9 cellular contexts compared by ENCODE assay signal in the genomic region with DNA sequence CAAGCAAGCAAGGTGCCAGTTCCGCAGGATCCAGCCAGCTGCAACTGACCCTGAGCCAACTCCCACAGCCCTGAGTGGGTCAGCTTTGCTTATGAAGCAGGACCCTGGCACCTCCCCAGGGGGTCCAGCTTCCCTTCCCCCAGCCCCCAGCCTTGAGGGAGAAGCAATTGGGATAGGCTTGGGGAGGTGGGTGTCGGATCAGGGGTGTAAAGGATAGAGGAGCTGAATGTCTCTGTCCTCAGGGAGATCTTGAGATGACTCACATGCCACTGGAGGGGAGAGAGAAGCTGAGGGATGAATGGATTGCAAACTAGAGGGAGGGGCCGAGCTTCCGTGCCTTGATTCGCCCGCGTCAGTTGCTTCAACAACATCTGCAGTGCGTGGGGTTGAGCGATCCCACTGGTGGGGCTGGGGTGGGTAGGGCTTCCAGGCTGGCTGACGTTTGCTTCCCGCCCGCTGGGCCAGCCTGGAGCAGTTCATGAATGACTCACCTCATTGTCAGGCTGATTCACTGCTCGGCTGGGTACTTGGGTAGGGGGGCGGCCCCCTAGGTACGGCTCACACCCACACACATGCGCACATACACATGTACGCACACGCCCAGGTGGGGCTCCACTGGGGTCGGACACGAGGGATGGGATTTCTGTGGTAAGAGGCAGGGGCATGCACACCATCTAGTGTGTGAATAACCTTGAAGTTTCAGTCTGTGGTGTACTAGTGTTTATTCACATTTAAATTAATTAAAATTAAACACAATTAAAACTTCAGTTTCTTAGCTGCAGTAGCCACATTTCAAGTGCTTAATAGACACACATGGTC. TPM values are rescaled to one million over a fixed set of nuclear protein-coding genes. Genes with fewer than 3 reads are reported as not detected.
DNase-seq lines count a peak whose midpoint lies in the region; ATAC-seq and TF ChIP-seq lines count a peak whose summit lies in the region.
"Had no signal": no experiment of that assay in that cellular context is flagged by ENCODE, and none has a peak within 500 bp of the region (broad histone marks: within the 10 kb centered on the region; RNA-seq: fewer than 3 reads in every experiment).

No MANE protein-coding gene starts in this region.

- H3K79me2 ChIP-seq in HCT116 (ENCODE audit: insufficient read depth, low read length) (peaks cover 13% of the 10 kb centered on the region), OCI-LY7 (ENCODE audit: insufficient read depth, low read depth, low read length) (peaks cover 12% of the 10 kb centered on the region; the same call in 1 of the 2 replicates), fibroblast of lung (ENCODE audit: control insufficient read depth, insufficient read depth, low read length) (peaks cover 3% of the 10 kb centered on the region)

- no peak overlapping the region for H2BK120ac ChIP-seq in neuronal stem cell (ENCODE audit: low read depth, low read length)

- no peak overlapping the region for H2BK15ac ChIP-seq in neuronal stem cell (ENCODE audit: low read length)

- H3K9ac ChIP-seq in HCT116 (ENCODE audit: low read length) (peak overlapping the region; percentile 77), fibroblast of lung (ENCODE audit: insufficient read depth, low read length) (peak overlapping the region; percentile 33), neuronal stem cell (ENCODE audit: low read depth, low read length, poor library complexity) (no peak overlapping the region)

- no peaks in the 10 kb centered on the region for H3K27me3 ChIP-seq in HCT116 (ENCODE audit: insufficient read depth, low read length)
- no peaks in the 10 kb centered on the region for H3K27me3 ChIP-seq in fibroblast of lung (ENCODE audit: control insufficient read depth, insufficient read depth, low read length)
- H3K27me3 ChIP-seq in neuronal stem cell (ENCODE audit: control insufficient read depth in 3 of 3, insufficient read depth in 3 of 3, low read depth in 1 of 3, low read length in 3 of 3) = no peaks in the 10 kb centered on the region

- H3K9me2 ChIP-seq in HCT116 (ENCODE audit: insufficient read depth) = no peaks in the 10 kb centered on the region
- H3K9me2 ChIP-seq in OCI-LY7 (ENCODE audit: insufficient read depth, low read length) = no peaks in the 10 kb centered on the region

- CTCF ChIA-PET in HCT116 (lab: Charles Lee) (interaction anchor here (0.7 to 1.8 kb wide), 7 partner anchors 12 to 55 kb away, joined by 3 to 10 read pairs (median 6); a partner anchor contains a TSS), OCI-LY7 (lab: Charles Lee; ENCODE audit: unreplicated experiment) (no interaction called here)

- peak overlapping the region; percentile 98 for H3K4me2 ChIP-seq in HCT116 (ENCODE audit: low read length)
- H3K4me2 ChIP-seq in OCI-LY7 (ENCODE audit: low read length) = peak overlapping the region; percentile 27; the same call in 1 of the 2 replicates
- peak overlapping the region; percentile 85 for H3K4me2 ChIP-seq in fibroblast of lung (ENCODE audit: extremely low read depth, insufficient read depth, low read length)
- H3K4me2 ChIP-seq in neuronal stem cell (ENCODE audit: insufficient read depth, low read length, poor library complexity, severe bottlenecking) = peak overlapping the region; percentile 29

- H3K18ac ChIP-seq in neuronal stem cell (ENCODE audit: low read length) = peak overlapping the region; percentile 76

- no peak overlapping the region for H2BK5ac ChIP-seq in neuronal stem cell (ENCODE audit: low read length)

- no peaks in the 10 kb centered on the region for H3K9me3 Mint-ChIP-seq in activated T-cell treated with anti-CD3 and anti-CD28 coated beads, Interleukin-2, amount 50 U/mL, for 4 hours
- H3K9me3 Mint-ChIP-seq: naive thymus-derived CD8-positive, alpha-beta T cell had no signal

- H3K4me3 ChIP-seq in HCT116 (replicated peaks in 1 of 2; ENCODE audit: low read depth in 1 of 2, low read length in 2 of 2) (peak overlapping the region; percentile 28 to 57), OCI-LY7 (ENCODE audit: low read depth, low read length, poor library complexity, severe bottlenecking) (no peak overlapping the region), fibroblast of lung (replicated peaks in 1 of 4; ENCODE audit: control extremely low read depth in 1 of 4, insufficient read depth in 1 of 4, low read depth in 3 of 4, low read length in 4 of 4) (peak overlapping the region in 3 of 4 experiments; percentile 23 to 43 (median 32)), neuronal stem cell (ENCODE audit: low read length in 2 of 2) (peak overlapping the region; percentile 5 to 35)

- peak; percentile 37 for TF ChIP-seq POLR2A in HCT116 (IDR thresholded peaks at IDR 0.05; ENCODE audit: borderline replicate concordance, extremely low read depth, insufficient read depth, insufficient read length)

- peak overlapping the region; percentile 48 for H2BK12ac ChIP-seq in neuronal stem cell (ENCODE audit: low read length)

- DNase-seq in HCT116 (ENCODE audit: low read depth, low spot score) = peak; percentile 95
- DNase-seq in OCI-LY7 (ENCODE audit: low spot score) = no peak
- DNase-seq in activated T-cell treated with anti-CD3 and anti-CD28 coated beads, Interleukin-2, amount 50 U/mL, for 4 hours = peak; percentile 67
- peak; percentile 98 to 99 for DNase-seq in fibroblast of lung (ENCODE audit: low read depth in 2 of 2)
- peak; percentile 51 for DNase-seq in neuronal stem cell (ENCODE audit: low spot score)
- peak; percentile 70 for DNase-seq in superior temporal gyrus (ENCODE audit: extremely low spot score)

- TF ChIP-seq CTCF in 22Rv1 (IDR thresholded peaks at IDR 0.05) = no peak
- TF ChIP-seq CTCF in HCT116 (IDR thresholded peaks at IDR 0.05 in 2 of 3, conservative IDR thresholded peaks at IDR 0.05 in 1 of 3; ENCODE audit: borderline replicate concordance in 1 of 3, insufficient read depth in 1 of 3, low read depth in 2 of 3, low read length in 2 of 3) = no peak
- TF ChIP-seq CTCF in OCI-LY7 (conservative IDR thresholded peaks at IDR 0.05; ENCODE audit: low read length) = no peak
- TF ChIP-seq CTCF in fibroblast of lung (conservative IDR thresholded peaks at IDR 0.05 in 1 of 2, IDR thresholded peaks at IDR 0.05 in 1 of 2; ENCODE audit: low read depth in 1 of 2, low read length in 2 of 2) = no peak

- H3K4me1 Mint-ChIP-seq in activated T-cell treated with anti-CD3 and anti-CD28 coated beads, Interleukin-2, amount 50 U/mL, for 4 hours (ENCODE audit: low read depth) = peaks cover 24% of the 10 kb centered on the region

- POLR2A ChIA-PET in HCT116 (lab: Charles Lee) (interaction anchor here (1.0 to 1.7 kb wide), 5 partner anchors 9 to 81 kb away, joined by 3 to 14 read pairs (median 3); a partner anchor contains a TSS), OCI-LY7 (lab: Charles Lee) (no interaction called here)

- intact Hi-C loops in HCT116 (cut with micrococcal nuclease) = loop anchor here (1.0 kb wide), 1 partner anchor 14 kb away; no protein-coding TSS in a partner anchor
- intact Hi-C loops in OCI-LY7 (cut with micrococcal nuclease; ENCODE audit: unreplicated experiment) = no loop called here

- TF ChIP-seq RAD21 in HCT116 (IDR thresholded peaks at IDR 0.05; ENCODE audit: low read depth) = no peak

- H3K27ac ChIP-seq in 22Rv1 (peak overlapping the region; percentile 89), HCT116 (ENCODE audit: low read depth, low read length) (peak overlapping the region; percentile 67), OCI-LY7 (ENCODE audit: low read depth, low read length, poor library complexity, severe bottlenecking) (no peak overlapping the region), fibroblast of lung (ENCODE audit: insufficient read depth, low read length) (peak overlapping the region; percentile 85), neuronal stem cell (replicated peaks; ENCODE audit: low read length) (peak overlapping the region; percentile 1)

- RAD21 ChIA-PET in HCT116 (lab: Charles Lee; ENCODE audit: low non-redundant PET in 1 of 2, low total read pairs in 2 of 2, uncharacterized antibody in 2 of 2, unreplicated experiment in 2 of 2) = interaction anchor here in 1 of 2 experiments (1.0 kb wide), 1 partner anchor 14 kb away, joined by 3 read pairs; a partner anchor contains a TSS

- no CpG with 5 or more reads among the region's 20 CpGs for WGBS in neuronal stem cell (ENCODE audit: extremely low coverage in 2 of 2, insufficient read length in 2 of 2, insufficient replicate concordance in 1 of 2), 2 donors

- H3K4me1 ChIP-seq in HCT116 (ENCODE audit: control insufficient read depth in 1 of 2, insufficient read depth in 2 of 2, low read length in 2 of 2) = peaks cover 28 to 38% of the 10 kb centered on the region in 2 experiments
- peaks cover 26% of the 10 kb centered on the region for H3K4me1 ChIP-seq in OCI-LY7 (ENCODE audit: insufficient read depth, low read length, poor library complexity, severe bottlenecking)
- peaks cover 17% of the 10 kb centered on the region for H3K4me1 ChIP-seq in fibroblast of lung (ENCODE audit: control insufficient read depth, extremely low read depth, insufficient read depth, low read length)
- peaks cover 13 to 18% of the 10 kb centered on the region in 2 donors for H3K4me1 ChIP-seq in neuronal stem cell (ENCODE audit: control insufficient read depth in 2 of 2, insufficient read depth in 1 of 2, low read depth in 1 of 2, low read length in 2 of 2)

- no peak overlapping the region for H3K4ac ChIP-seq in neuronal stem cell (ENCODE audit: low read length)

- H3K27me3 Mint-ChIP-seq in activated T-cell treated with anti-CD3 and anti-CD28 coated beads, Interleukin-2, amount 50 U/mL, for 4 hours (ENCODE audit: low read depth) = peaks cover 2% of the 10 kb centered on the region

- H4K8ac ChIP-seq in neuronal stem cell (ENCODE audit: low read depth, low read length) = peak overlapping the region; percentile 4

- H3K23ac ChIP-seq in neuronal stem cell (ENCODE audit: low read depth, low read length, poor library complexity) = no peak overlapping the region

- no peak overlapping the region for H4K91ac ChIP-seq in neuronal stem cell (ENCODE audit: low read depth, low read length, poor library complexity)

- no peak overlapping the region for H3K14ac ChIP-seq in neuronal stem cell (ENCODE audit: low read length)

- peaks cover 5% of the 10 kb centered on the region for H3K79me1 ChIP-seq in neuronal stem cell (ENCODE audit: low read depth, low read length)

- H3K36me3 ChIP-seq in HCT116 (ENCODE audit: control insufficient read depth in 1 of 2, insufficient read depth in 2 of 2, low read length in 2 of 2) = no peaks in the 10 kb centered on the region
- H3K36me3 ChIP-seq in OCI-LY7 (ENCODE audit: insufficient read depth, low read length) = no peaks in the 10 kb centered on the region
- H3K36me3 ChIP-seq in fibroblast of lung (ENCODE audit: control insufficient read depth, insufficient read depth, low read length) = no peaks in the 10 kb centered on the region
- no peaks in the 10 kb centered on the region for H3K36me3 ChIP-seq in neuronal stem cell (replicated peaks in 1 of 2; ENCODE audit: control insufficient read depth in 2 of 2, insufficient read depth in 2 of 2, low read length in 2 of 2)

- BruUV-seq in HCT116 (replicated peaks; lab: Mats Ljungman, UMichigan) = no TSS peak
- BruUV-seq in OCI-LY7 (replicated peaks; lab: Mats Ljungman, UMichigan) = no TSS peak

- ATAC-seq in HCT116 (peak; percentile 84), GM19463 (IDR thresholded peaks at IDR 0.05; ENCODE audit: unreplicated experiment) (no peak)
- ATAC-seq in activated T-cell treated with anti-CD3 and anti-CD28 coated beads, Interleukin-2, amount 50 U/mL, for 4 hours = peak; percentile 82 to 83

- no peaks in the 10 kb centered on the region for H3K36me3 Mint-ChIP-seq in activated T-cell treated with anti-CD3 and anti-CD28 coated beads, Interleukin-2, amount 50 U/mL, for 4 hours (ENCODE audit: insufficient read depth)
- H3K36me3 Mint-ChIP-seq: naive thymus-derived CD8-positive, alpha-beta T cell had no signal

- H3K4me3 Mint-ChIP-seq in activated T-cell treated with anti-CD3 and anti-CD28 coated beads, Interleukin-2, amount 50 U/mL, for 4 hours = peak overlapping the region; percentile 17
- H3K4me3 Mint-ChIP-seq: naive thymus-derived CD8-positive, alpha-beta T cell had no signal

- no peak overlapping the region for H2AK5ac ChIP-seq in neuronal stem cell (ENCODE audit: low read depth, low read length)

- no peaks in the 10 kb centered on the region for H4K20me1 ChIP-seq in HCT116 (ENCODE audit: insufficient read depth)
- H4K20me1 ChIP-seq in OCI-LY7 (ENCODE audit: insufficient read depth, low read length) = no peaks in the 10 kb centered on the region
- H4K20me1 ChIP-seq in fibroblast of lung (ENCODE audit: control insufficient read depth, extremely low read depth, insufficient read depth, low read length) = no peaks in the 10 kb centered on the region

- H3K9me3 ChIP-seq in HCT116 (ENCODE audit: control insufficient read depth in 1 of 2, insufficient read depth in 1 of 2, low read depth in 1 of 2, low read length in 2 of 2) = no peaks in the 10 kb centered on the region
- H3K9me3 ChIP-seq in OCI-LY7 (ENCODE audit: low read length) = no peaks in the 10 kb centered on the region
- no peaks in the 10 kb centered on the region for H3K9me3 ChIP-seq in fibroblast of lung (ENCODE audit: control insufficient read depth, insufficient read depth, low read depth, low read length)
- H3K9me3 ChIP-seq in neuronal stem cell (replicated peaks in 1 of 2; ENCODE audit: control insufficient read depth in 2 of 2, insufficient read depth in 1 of 2, low read depth in 1 of 2, low read length in 2 of 2) = no peaks in the 10 kb centered on the region

- no peak overlapping the region for H2AFZ ChIP-seq in HCT116 (ENCODE audit: low read depth, low read length, poor library complexity, severe bottlenecking)
- H2AFZ ChIP-seq in OCI-LY7 (ENCODE audit: low read length) = peak overlapping the region; percentile 46
- H2AFZ ChIP-seq in fibroblast of lung (ENCODE audit: low read length) = peak overlapping the region; percentile 28
- H2AFZ ChIP-seq in neuronal stem cell (ENCODE audit: low read length) = peak overlapping the region; percentile 90

RNA-seq across cellular contexts. Expression of a gene that starts 3.6 kb away (rescaled TPM):
- total RNA-seq in HCT116 (2021; ENCODE audit: unreplicated experiment) (14.3 TPM), OCI-LY7 (2022) (24.7 and 27.3 TPM in 2 replicates), fibroblast of lung (1.0 and 1.5 TPM in 2 replicates)
- 8.5 and 11.7 TPM in 2 replicates for polyA plus RNA-seq in HCT116 (2012)
- 10.9 and 13.3 TPM in 2 replicates for total RNA-seq in OCI-LY7 (2014; rRNA removed; shearing (Covaris generic))
- 1 to 10 TPM; 6.4 to 9.4 (median 7.9) TPM for total RNA-seq in activated T-cell treated with anti-CD3 and anti-CD28 coated beads, Interleukin-2, amount 50 U/mL, for 4 hours
- 1.8 and 4.7 TPM in 2 replicates for polyA plus RNA-seq in fibroblast of lung
- polyA plus RNA-seq in fibroblast of lung (2012) = 1.4 and 4.5 TPM in 2 replicates
- 2.3 and 16.6 TPM in 2 replicates for polyA minus RNA-seq in fibroblast of lung (ENCODE audit: low replicate concordance)
- polyA plus RNA-seq in neuronal stem cell (2013, experiment 1 of 2) = 7.6 TPM
- 7.8 TPM for polyA plus RNA-seq in neuronal stem cell (2013, experiment 2 of 2)

RNA-seq across cellular contexts. Expression of a gene that starts 14.7 kb away (rescaled TPM):
- total RNA-seq in HCT116 (2021; ENCODE audit: unreplicated experiment) = 32.9 TPM
- polyA plus RNA-seq in HCT116 (2012) = 51.0 and 68.2 TPM in 2 replicates
- 26.4 and 41.5 TPM in 2 replicates for total RNA-seq in OCI-LY7 (2014; rRNA removed; shearing (Covaris generic))
- 31.4 and 36.3 TPM in 2 replicates for total RNA-seq in OCI-LY7 (2022)
- total RNA-seq in activated T-cell treated with anti-CD3 and anti-CD28 coated beads, Interleukin-2, amount 50 U/mL, for 4 hours = 10 to 100 TPM; 14.6 to 19.7 (median 16.2) TPM
- 66.8 and 125 TPM in 2 replicates for total RNA-seq in fibroblast of lung
- polyA plus RNA-seq in fibroblast of lung = 31.3 and 35.1 TPM in 2 replicates
- polyA plus RNA-seq in fibroblast of lung (2012) = 55.6 and 56.9 TPM in 2 replicates
- polyA minus RNA-seq in fibroblast of lung (ENCODE audit: low replicate concordance) = 205 and 240 TPM in 2 replicates
- 43.3 TPM for polyA plus RNA-seq in neuronal stem cell (2013, experiment 1 of 2)
- polyA plus RNA-seq in neuronal stem cell (2013, experiment 2 of 2) = 44.0 TPM

RNA-seq across cellular contexts. Expression of a gene that starts 32.4 kb away (rescaled TPM):
- total RNA-seq in HCT116 (2021; ENCODE audit: unreplicated experiment) = 0.37 TPM
- 0.50 and 0.72 TPM in 2 replicates for polyA plus RNA-seq in HCT116 (2012)
- 0.44 and 0.57 TPM in 2 replicates for total RNA-seq in OCI-LY7 (2014; rRNA removed; shearing (Covaris generic))
- 0.30 and 1.7 TPM in 2 replicates for total RNA-seq in OCI-LY7 (2022)
- under 1 TPM in 2 of 3 donors, not detected in 1; 0.08 to 0.11 TPM for total RNA-seq in activated T-cell treated with anti-CD3 and anti-CD28 coated beads, Interleukin-2, amount 50 U/mL, for 4 hours
- total RNA-seq in fibroblast of lung = under 0.01 and 0.17 TPM in 2 replicates
- 0.07 TPM in 1 of 2 replicates, not detected in the other for polyA plus RNA-seq in fibroblast of lung
- 0.48 and 0.63 TPM in 2 replicates for polyA plus RNA-seq in fibroblast of lung (2012)
- 1.1 and 1.5 TPM in 2 replicates for polyA minus RNA-seq in fibroblast of lung (ENCODE audit: low replicate concordance)
- polyA plus RNA-seq in neuronal stem cell (2013, experiment 1 of 2) = 0.13 TPM
- polyA plus RNA-seq in neuronal stem cell (2013, experiment 2 of 2) = 0.07 TPM
- total RNA-seq: naive thymus-derived CD8-positive, alpha-beta T cell had no signal

RNA-seq across cellular contexts. Expression of a gene that starts 48.7 kb away (rescaled TPM):
- total RNA-seq in HCT116 (2021; ENCODE audit: unreplicated experiment) (25.1 TPM), OCI-LY7 (2022) (21.9 and 25.9 TPM in 2 replicates), fibroblast of lung (36.2 and 45.4 TPM in 2 replicates)
- 23.8 and 26.2 TPM in 2 replicates for polyA plus RNA-seq in HCT116 (2012)
- total RNA-seq in OCI-LY7 (2014; rRNA removed; shearing (Covaris generic)) = 16.0 and 21.3 TPM in 2 replicates
- total RNA-seq in activated T-cell treated with anti-CD3 and anti-CD28 coated beads, Interleukin-2, amount 50 U/mL, for 4 hours = 10 to 100 TPM; 15.2 to 19.6 (median 17.9) TPM
- polyA plus RNA-seq in fibroblast of lung = 33.1 and 37.3 TPM in 2 replicates
- polyA plus RNA-seq in fibroblast of lung (2012) = 28.1 and 31.8 TPM in 2 replicates
- 40.5 and 47.1 TPM in 2 replicates for polyA minus RNA-seq in fibroblast of lung (ENCODE audit: low replicate concordance)
- 22.0 TPM for polyA plus RNA-seq in neuronal stem cell (2013, experiment 1 of 2)
- 22.0 TPM for polyA plus RNA-seq in neuronal stem cell (2013, experiment 2 of 2)

Comparison
In these comparisons a context has a peak if more than half of its experiments do, and no peak if none do; other contexts are left out.
1. H3K4me2 ChIP-seq: peak in every context shown above with its lines; median percentile 98 in HCT116; 85 in fibroblast of lung; 29 in neuronal stem cell; 27 in OCI-LY7.